In genomic region chr22:45895436-45896152, GRCh38 we compare ENCODE assay signal across 19 cellular contexts.
DNase-seq lines count a peak whose midpoint lies in the region; ATAC-seq and TF ChIP-seq lines count a peak whose summit lies in the region.
"Had no signal": no experiment of that assay in that cellular context is flagged by ENCODE, and none has a peak within 500 bp of the region (broad histone marks: within the 10 kb centered on the region; RNA-seq: fewer than 3 reads in every experiment).

No MANE protein-coding gene starts in this region.

- H4K91ac ChIP-seq in mesenchymal stem cell (ENCODE audit: low read length), result peak overlapping the region; percentile 43

- intact Hi-C loops in breast epithelium (cut with DNase I; ENCODE audit: low total_unique reads), result no loop called here
- intact Hi-C loops in mammary epithelial cell (cut with micrococcal nuclease), result no loop called here
- intact Hi-C loops in Right ventricle myocardium superior (cut with DNase I), result no loop called here
- intact Hi-C loops in Calu3 (cut with micrococcal nuclease; ENCODE audit: unreplicated experiment), result no loop called here

- H2BK12ac ChIP-seq in mesenchymal stem cell (ENCODE audit: low read length in 2 of 2), result no peak overlapping the region

- H2AFZ ChIP-seq in mammary epithelial cell (ENCODE audit: low read depth, low read length) (no peak overlapping the region), mesenchymal stem cell (ENCODE audit: low read depth, low read length) (no peak overlapping the region)
- H2AFZ ChIP-seq: GM23248 had no signal

- H3K9me3 Mint-ChIP-seq in Calu3 (ENCODE audit: low read depth, unreplicated experiment), result peaks cover 2% of the 10 kb centered on the region

- H3K4me3 Mint-ChIP-seq in Calu3 (ENCODE audit: low read depth, unreplicated experiment), result no peak overlapping the region

- no peaks in the 10 kb centered on the region for H3K79me1 ChIP-seq in mesenchymal stem cell (replicated peaks; ENCODE audit: low read length, poor library complexity, severe bottlenecking)

- H2BK15ac ChIP-seq in mesenchymal stem cell (ENCODE audit: low read depth, poor library complexity, severe bottlenecking), result no peak overlapping the region

- peaks cover 34% of the 10 kb centered on the region for H3K4me1 Mint-ChIP-seq in Calu3 (ENCODE audit: low read depth, unreplicated experiment)

- dilution Hi-C loops in mammary epithelial cell (cut with HindIII; ENCODE audit: low sequenced_read_pairs), result loop anchor here (10.0 kb wide), 1 partner anchor 621 kb away; no protein-coding TSS in a partner anchor

- TF ChIP-seq CTCF in breast epithelium (IDR thresholded peaks at IDR 0.05), result no peak
- TF ChIP-seq CTCF in mammary epithelial cell (conservative IDR thresholded peaks at IDR 0.05 in 1 of 2, IDR thresholded peaks at IDR 0.05 in 1 of 2; ENCODE audit: extremely low read depth in 1 of 2, insufficient read depth in 1 of 2, low read depth in 1 of 2, low read length in 2 of 2), result no peak
- no peak for TF ChIP-seq CTCF in Calu3 (IDR thresholded peaks at IDR 0.05; ENCODE audit: unreplicated experiment)

- no peak overlapping the region for H2AK5ac ChIP-seq in mesenchymal stem cell (ENCODE audit: low read length, severe bottlenecking)

- H3K79me2 ChIP-seq in mammary epithelial cell (ENCODE audit: insufficient read depth, low read length), result no peaks in the 10 kb centered on the region

- H3K14ac ChIP-seq in mesenchymal stem cell (ENCODE audit: low read length in 2 of 2), result no peak overlapping the region

- no peak overlapping the region for H3K4ac ChIP-seq in mesenchymal stem cell (ENCODE audit: low read depth in 1 of 2, low read length in 2 of 2)

- no peak for TF ChIP-seq POLR2A in breast epithelium (IDR thresholded peaks at IDR 0.05)

- H3K27me3 ChIP-seq in breast epithelium, result peaks cover 0 to 13% of the 10 kb centered on the region in 2 donors
- H3K27me3 ChIP-seq in mammary epithelial cell (ENCODE audit: insufficient read depth, low read length), result no peaks in the 10 kb centered on the region
- H3K27me3 ChIP-seq in mesenchymal stem cell (ENCODE audit: control insufficient read depth in 1 of 2, insufficient read depth in 1 of 2, low read length in 2 of 2), result peaks cover 9 to 77% of the 10 kb centered on the region in 2 experiments

- no peaks in the 10 kb centered on the region for H3K9me3 ChIP-seq in breast epithelium
- no peaks in the 10 kb centered on the region for H3K9me3 ChIP-seq in mammary epithelial cell (replicated peaks; ENCODE audit: insufficient read depth, low read length)
- H3K9me3 ChIP-seq in mesenchymal stem cell (ENCODE audit: control insufficient read depth, low read length), result no peaks in the 10 kb centered on the region
- H3K9me3 ChIP-seq: SK-N-SH had no signal

- peaks cover 3 to 8% of the 10 kb centered on the region in 2 donors for H3K4me1 ChIP-seq in breast epithelium
- H3K4me1 ChIP-seq in mammary epithelial cell (ENCODE audit: insufficient read depth, low read length), result peaks cover 10% of the 10 kb centered on the region
- H3K4me1 ChIP-seq in mesenchymal stem cell (ENCODE audit: control insufficient read depth, insufficient read depth, low read depth, low read length), result peaks cover 8% of the 10 kb centered on the region

- no peak overlapping the region for H4K8ac ChIP-seq in mesenchymal stem cell (ENCODE audit: low read length)

- H3K4me2 ChIP-seq in mammary epithelial cell (ENCODE audit: insufficient read depth, low read depth, low read length) (no peak overlapping the region), mesenchymal stem cell (ENCODE audit: low read length, poor library complexity, severe bottlenecking) (no peak overlapping the region)
- H3K4me2 ChIP-seq: SK-N-SH had no signal

- DNase-seq in breast epithelium (ENCODE audit: low spot score in 2 of 2) (no peak), mammary epithelial cell (no peak), Right ventricle myocardium superior (peak; percentile 13), mesenchymal stem cell (no peak), Calu3 (no peak), putamen (ENCODE audit: low spot score) (no peak), mucosa of gallbladder (ENCODE audit: low spot score) (no peak)
- DNase-seq: C1 segment of cervical spinal cord, GM23248, KBM-7, NCI-H1048, NCI-H146, NCI-H2081 treated with DMSO at 0.1 percent for 48 hours, NCI-H2227 treated with DMSO at 0.1 percent for 48 hours, NCI-H524 treated with DMSO at 0.1 percent for 48 hours, SK-N-SH had no signal

- WGBS in mammary epithelial cell (ENCODE audit: low coverage, missing lambda C conversion rate), result 87% methylated on average over 9 of the region's 17 CpGs
- WGBS in mesenchymal stem cell, result 92% methylated on average over 17 of the region's 17 CpGs

- H2BK120ac ChIP-seq in mesenchymal stem cell (ENCODE audit: low read depth, low read length), result no peak overlapping the region

- no peaks in the 10 kb centered on the region for H4K20me1 ChIP-seq in mammary epithelial cell (ENCODE audit: insufficient read depth, low read length)

- H3K18ac ChIP-seq in mesenchymal stem cell (ENCODE audit: low read depth in 1 of 2, low read length in 2 of 2), result no peak overlapping the region

- no peak for ATAC-seq in Right ventricle myocardium superior (ENCODE audit: poor library complexity)
- no peak for ATAC-seq in GM19395 (IDR thresholded peaks at IDR 0.05; ENCODE audit: unreplicated experiment)

- H3K23ac ChIP-seq in mesenchymal stem cell (ENCODE audit: low read length in 2 of 2), result no peak overlapping the region

- peak overlapping the region; percentile 86 to 92 for H3K27ac ChIP-seq in breast epithelium
- H3K27ac ChIP-seq in mammary epithelial cell (ENCODE audit: insufficient read depth, low read depth, low read length), result no peak overlapping the region
- H3K27ac ChIP-seq in mesenchymal stem cell (ENCODE audit: low read length, poor library complexity, severe bottlenecking), result no peak overlapping the region
- H3K27ac ChIP-seq: 22Rv1, GM23248, HL-60 had no signal

- H3K9ac ChIP-seq in mammary epithelial cell (ENCODE audit: insufficient read depth, low read length) (no peak overlapping the region), mesenchymal stem cell (ENCODE audit: low read length) (no peak overlapping the region)
- H3K9ac ChIP-seq: GM23248, SK-N-SH had no signal

- H3K36me3 ChIP-seq in breast epithelium (no peaks in the 10 kb centered on the region), mammary epithelial cell (ENCODE audit: insufficient read depth, low read length) (no peaks in the 10 kb centered on the region), mesenchymal stem cell (ENCODE audit: control insufficient read depth in 1 of 2, insufficient read depth in 2 of 2, low read depth in 1 of 2, low read length in 2 of 2) (no peaks in the 10 kb centered on the region)

- H3K27me3 Mint-ChIP-seq in Calu3 (ENCODE audit: unreplicated experiment), result no peaks in the 10 kb centered on the region

- CTCF ChIA-PET in mammary epithelial cell (lab: Charles Lee; ENCODE audit: low non-redundant PET), result no interaction called here
- CTCF ChIA-PET in Calu3 (lab: Charles Lee), result interaction anchor here (0.8 to 2.0 kb wide), 3 partner anchors 31 to 321 kb away, joined by 3 to 5 read pairs (median 4); no protein-coding TSS in a partner anchor

- in situ Hi-C loops in mammary epithelial cell (cut with MboI; ENCODE audit: low sequenced_read_pairs in 2 of 2), result no loop called here

- H3K4me3 ChIP-seq in breast epithelium, result no peak overlapping the region
- H3K4me3 ChIP-seq in mammary epithelial cell (replicated peaks in 1 of 3; ENCODE audit: insufficient read depth in 1 of 3, low read depth in 2 of 3, low read length in 3 of 3), result no peak overlapping the region
- H3K4me3 ChIP-seq in mesenchymal stem cell (ENCODE audit: insufficient read depth in 1 of 2, low read depth in 1 of 2, low read length in 2 of 2), result no peak overlapping the region
- H3K4me3 ChIP-seq: GM23248 had no signal

- H3K36me3 Mint-ChIP-seq in Calu3 (ENCODE audit: insufficient read depth, unreplicated experiment), result no peaks in the 10 kb centered on the region

- no peak overlapping the region for H3K27ac Mint-ChIP-seq in Calu3 (ENCODE audit: unreplicated experiment)

- BruUV-seq in mammary epithelial cell (replicated peaks; lab: Mats Ljungman, UMichigan) (no TSS peak), Calu3 (replicated peaks; lab: Mats Ljungman, UMichigan) (no TSS peak)

- no peak overlapping the region for H2BK5ac ChIP-seq in mesenchymal stem cell (ENCODE audit: low read depth, low read length, poor library complexity, severe bottlenecking)

Comparison
In these comparisons a context has a peak if more than half of its experiments do, and no peak if none do; other contexts are left out.
1. H3K27ac ChIP-seq: peak in breast epithelium (2 of 2); none in mammary epithelial cell (single experiment) and mesenchymal stem cell (single experiment).